ENCODE assay signal across 22 cellular contexts in the genomic region with DNA sequence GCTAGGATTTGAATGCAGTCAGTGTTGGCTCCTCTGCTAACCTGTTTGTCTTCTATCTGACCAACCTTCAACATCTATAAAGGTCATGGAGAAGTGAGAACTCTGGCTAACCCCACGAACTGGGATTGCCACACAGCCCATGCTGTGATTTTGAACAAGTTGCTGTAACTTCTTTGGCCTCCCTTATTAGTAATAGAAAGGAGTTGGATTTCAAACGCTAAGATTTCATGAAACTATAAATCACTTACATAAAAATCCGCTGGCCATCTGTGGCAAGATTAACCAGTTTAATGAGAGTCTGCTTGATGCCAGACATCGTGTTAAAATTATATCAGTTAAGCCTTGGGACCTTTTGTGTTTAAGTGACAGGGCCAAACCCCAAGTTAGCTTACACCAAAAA. TPM values are rescaled to one million over a fixed set of nuclear protein-coding genes. Genes with fewer than 3 reads are reported as not detected.
DNase-seq lines count a peak whose midpoint lies in the region; ATAC-seq and TF ChIP-seq lines count a peak whose summit lies in the region.
"Had no signal": no experiment of that assay in that cellular context is flagged by ENCODE, and none has a peak within 500 bp of the region (broad histone marks: within the 10 kb centered on the region; RNA-seq: fewer than 3 reads in every experiment).

No MANE protein-coding gene starts in this region.

- H3K4me3 ChIP-seq in WERI-Rb-1 (ENCODE audit: low read depth, low read length) = no peak overlapping the region
- H3K4me3 ChIP-seq in right lobe of liver = no peak overlapping the region
- H3K4me3 ChIP-seq: GM23338, PC-9 had no signal

- no peak for TF ChIP-seq POLR2A in right lobe of liver (IDR thresholded peaks at IDR 0.05)

- H3K27me3 Mint-ChIP-seq in CD4-positive, alpha-beta T cell = peaks cover 5% of the 10 kb centered on the region
- H3K27me3 Mint-ChIP-seq: CD4-positive, CD25-positive, alpha-beta regulatory T cell had no signal

- WGBS in right lobe of liver (ENCODE audit: insufficient coverage, low coverage, low lambda C conversion rate, missing lambda C conversion rate) = 45% methylated on average over 3 of the region's 4 CpGs

- intact Hi-C loops in right lobe of liver (cut with DNase I) = loop anchor here in 1 of 2 donors (10.0 kb wide), 1 partner anchor 54 kb away; a partner anchor contains a TSS
- intact Hi-C loops in CD4-positive, alpha-beta T cell (cut with DNase I, micrococcal nuclease) = no loop called here

- H3K4me3 Mint-ChIP-seq in CD4-positive, alpha-beta T cell = no peak overlapping the region
- H3K4me3 Mint-ChIP-seq: CD4-positive, CD25-positive, alpha-beta regulatory T cell; GM23338; IgD-negative memory B cell had no signal

- DNase-seq in A172 (ENCODE audit: low spot score) (peak; percentile 18), GM04504 (ENCODE audit: low read depth) (peak; percentile 28), WERI-Rb-1 (peak; percentile 30), right lobe of liver (peak; percentile 55 to 85 (median 75)), glomerular visceral epithelial cell (ENCODE audit: extremely low spot score) (no peak)
- DNase-seq in CD4-positive, alpha-beta T cell = no peak
- no peak for DNase-seq in central memory CD4-positive, alpha-beta T cell
- DNase-seq in effector CD8-positive, alpha-beta T cell (lab: John Stamatoyannopoulos, UW) = no peak
- DNase-seq: CD4-positive, CD25-positive, alpha-beta regulatory T cell; COR-L47; DMS153; NCI-H1105; NCI-H146; NCI-H2029; NCI-H226; NCI-H510A treated with DMSO at 0.1 percent for 48 hours; PC-9; RPMI8226; SHP77 had no signal

- peak overlapping the region; percentile 74 for H3K27ac ChIP-seq in WERI-Rb-1
- H3K27ac ChIP-seq in right lobe of liver = peak overlapping the region in 2 of 3 donors; percentile 17 to 70
- no peak overlapping the region for H3K27ac ChIP-seq in CD4-positive, alpha-beta T cell (ENCODE audit: low read depth, low read length)
- H3K27ac ChIP-seq: PC-9 had no signal

- POLR2A ChIA-PET in CD4-positive, alpha-beta T cell (lab: Charles Lee) = no interaction called here

- peaks cover 0 to 45% (median 18%) of the 10 kb centered on the region in 4 donors for H3K4me1 ChIP-seq in right lobe of liver

- CTCF ChIA-PET in CD4-positive, alpha-beta T cell (lab: Charles Lee) = no interaction called here

- H3K9me3 ChIP-seq in WERI-Rb-1 (ENCODE audit: severe bottlenecking) (no peaks in the 10 kb centered on the region), right lobe of liver (no peaks in the 10 kb centered on the region)
- H3K9me3 ChIP-seq in CD4-positive, alpha-beta T cell (ENCODE audit: control insufficient read depth, low read length) = no peaks in the 10 kb centered on the region

- peak; percentile 79 to 90 (median 86) for ATAC-seq in right lobe of liver
- no peak for ATAC-seq in CD4-positive, alpha-beta T cell (ENCODE audit: poor library complexity)
- ATAC-seq: GM23338, HCT116 had no signal

- H3K36me3 Mint-ChIP-seq in CD4-positive, alpha-beta T cell (ENCODE audit: low read depth) = no peaks in the 10 kb centered on the region
- H3K36me3 Mint-ChIP-seq: CD4-positive, CD25-positive, alpha-beta regulatory T cell; IgD-negative memory B cell had no signal

- no peaks in the 10 kb centered on the region for H3K9me3 Mint-ChIP-seq in CD4-positive, alpha-beta T cell
- H3K9me3 Mint-ChIP-seq: CD4-positive, CD25-positive, alpha-beta regulatory T cell; GM23338 had no signal

- no peaks in the 10 kb centered on the region for H3K36me3 ChIP-seq in WERI-Rb-1
- H3K36me3 ChIP-seq in right lobe of liver = peaks cover 0 to 29% (median 11%) of the 10 kb centered on the region in 4 donors

- no peaks in the 10 kb centered on the region for H3K4me1 Mint-ChIP-seq in CD4-positive, alpha-beta T cell (ENCODE audit: low read depth)
- H3K4me1 Mint-ChIP-seq: CD4-positive, CD25-positive, alpha-beta regulatory T cell; GM23338; IgD-negative memory B cell had no signal

- TF ChIP-seq CTCF in WERI-Rb-1 (IDR thresholded peaks at IDR 0.05; ENCODE audit: low read depth, low read length) (no peak), right lobe of liver (IDR thresholded peaks at IDR 0.05) (no peak)
- TF ChIP-seq CTCF in CD4-positive, alpha-beta T cell (IDR thresholded peaks at IDR 0.05) = no peak

- H3K27me3 ChIP-seq in WERI-Rb-1 (ENCODE audit: insufficient read depth, low read depth, severe bottlenecking) (no peaks in the 10 kb centered on the region), right lobe of liver (no peaks in the 10 kb centered on the region)
- peaks cover 4% of the 10 kb centered on the region for H3K27me3 ChIP-seq in CD4-positive, alpha-beta T cell (ENCODE audit: control insufficient read depth, insufficient read depth, low read length)

- H3K27ac Mint-ChIP-seq in CD4-positive, alpha-beta T cell = no peak overlapping the region
- H3K27ac Mint-ChIP-seq: CD4-positive, CD25-positive, alpha-beta regulatory T cell; GM23338; IgD-negative memory B cell had no signal

RNA-seq across cellular contexts. Expression of a gene that starts 53.4 kb away (rescaled TPM):
- 0.91 TPM in 1 of 2 replicates, not detected in the other for total RNA-seq in A172 (2014; rRNA removed; shearing (Covaris generic))
- total RNA-seq in right lobe of liver = 100 to 1,000 TPM in 1 of 6 experiments, 10 to 100 TPM in 5; 65.2 to 144 (median 84.7) TPM
- total RNA-seq in CD4-positive, alpha-beta T cell = not detected
- total RNA-seq: CD4-positive, CD25-positive, alpha-beta regulatory T cell; GM23338; PC-9 had no signal

Comparison
In these comparisons a context has a peak if more than half of its experiments do, and no peak if none do; other contexts are left out.
1. DNase-seq: peak in A172 (single experiment), GM04504 (single experiment), WERI-Rb-1 (single experiment) and right lobe of liver (3 of 3); none in CD4-positive, alpha-beta T cell (0 of 10), glomerular visceral epithelial cell (single experiment), central memory CD4-positive, alpha-beta T cell (single experiment) and effector CD8-positive, alpha-beta T cell (single experiment).
2. RNA of a gene that starts 53.4 kb away (total RNA-seq): 65.2 to 144 TPM in right lobe of liver; 0.91 TPM in A172 and not detected in CD4-positive, alpha-beta T cell; every median in the first group is over 10 times any median in the second.